9 cellular contexts compared by ENCODE assay signal in genomic region chr2:138102664-138103063, GRCh38.
"Had no signal": no experiment of that assay in that cellular context is flagged by ENCODE, and none has a peak within 500 bp of the region (broad histone marks: within the 10 kb centered on the region; RNA-seq: fewer than 3 reads in every experiment).

No MANE protein-coding gene starts in this region.

- H2AFZ ChIP-seq: GM23338 had no signal

- DNase-seq: H7, HFFc6, Karpas-422, KBM-7 had no signal

- H3K4me2 ChIP-seq: GM23338, KMS-11 had no signal

- H3K9me3 ChIP-seq: HAP-1 had no signal

- ATAC-seq: GM23338, HCT116 had no signal

- H3K4me3 ChIP-seq: GM23338, HAP-1 had no signal

- H3K36me3 ChIP-seq: HAP-1 had no signal

- FAIRE-seq: HTR-8/SVneo had no signal

- H3K9ac ChIP-seq: KMS-11 had no signal

- H3K4me1 ChIP-seq: HAP-1 had no signal

- H3K27ac ChIP-seq: KMS-11 had no signal
